In genomic region chr10:78780551-78780961, GRCh38 we compare ENCODE assay signal across 20 cellular contexts.
"Had no signal": no experiment of that assay in that cellular context is flagged by ENCODE, and none has a peak within 500 bp of the region (broad histone marks: within the 10 kb centered on the region; RNA-seq: fewer than 3 reads in every experiment).

No MANE protein-coding gene starts in this region.

- H3K36me3 Mint-ChIP-seq: activated naive CD8-positive, alpha-beta T cell treated with anti-CD3 and anti-CD28 coated beads, Interleukin-2, amount 10 ng/mL, durations not matched to agents 7 days and 5 days; natural killer cell; type B pancreatic cell had no signal

- H3K4me1 Mint-ChIP-seq: activated naive CD8-positive, alpha-beta T cell treated with anti-CD3 and anti-CD28 coated beads, Interleukin-2, amount 10 ng/mL, durations not matched to agents 7 days and 5 days; activated T-helper 17 cell treated with anti-CD3 and anti-CD28 coated beads, Interleukin-2, amount 50 U/mL, for 72 hours; natural killer cell; stimulated activated naive CD8-positive, alpha-beta T cell treated with anti-CD3 and anti-CD28 coated beads, Interleukin-15, amount 100 ng/mL, for 72 hours had no signal

- H3K9me3 Mint-ChIP-seq: activated CD8-positive, alpha-beta T cell treated with anti-CD3 and anti-CD28 coated beads for 36 hours; activated naive CD8-positive, alpha-beta T cell treated with anti-CD3 and anti-CD28 coated beads, Interleukin-2, amount 10 ng/mL, durations not matched to agents 7 days and 5 days; activated T-helper 17 cell treated with anti-CD3 and anti-CD28 coated beads, Interleukin-2, amount 50 U/mL, for 72 hours; natural killer cell; stimulated activated naive CD8-positive, alpha-beta T cell treated with anti-CD3 and anti-CD28 coated beads, Interleukin-15, amount 100 ng/mL, for 72 hours had no signal

- H3K9me3 ChIP-seq: suprapubic skin had no signal

- DNase-seq: activated CD4-positive, alpha-beta T cell treated with anti-CD3 and anti-CD28 coated beads for 4 hours; activated CD8-positive, alpha-beta T cell treated with anti-CD3 and anti-CD28 coated beads for 36 hours; activated naive CD4-positive, alpha-beta T cell; activated T-cell treated with anti-CD3 and anti-CD28 coated beads, Interleukin-2, amount 50 U/mL, for 1 hour; dermis blood vessel endothelial cell; effector memory CD4-positive, alpha-beta T cell; hypothalamus; kidney; mesendoderm; natural killer cell; retina; stimulated activated CD4-positive, alpha-beta T cell treated with anti-CD3 and anti-CD28 coated beads, Interleukin-15, amount 100 ng/mL, for 24 hours; stimulated activated CD4-positive, alpha-beta T cell treated with anti-CD3 and anti-CD28 coated beads, Interleukin-4, amount 100 ng/mL, for 1 hour; stimulated activated naive CD8-positive, alpha-beta T cell treated with anti-CD3 and anti-CD28 coated beads, Interleukin-15, amount 100 ng/mL, for 72 hours had no signal

- H3K27me3 ChIP-seq: cardiac muscle cell, suprapubic skin had no signal

- H3K27ac ChIP-seq: cardiac muscle cell, suprapubic skin had no signal

- ATAC-seq: activated CD8-positive, alpha-beta T cell treated with anti-CD3 and anti-CD28 coated beads for 36 hours; activated T-helper 17 cell treated with anti-CD3 and anti-CD28 coated beads, Interleukin-2, amount 50 U/mL, for 72 hours; natural killer cell; stimulated activated naive CD8-positive, alpha-beta T cell treated with anti-CD3 and anti-CD28 coated beads, Interleukin-15, amount 100 ng/mL, for 72 hours had no signal

- H3K4me3 ChIP-seq: cardiac muscle cell, skin epidermis, suprapubic skin had no signal

- H3K27me3 Mint-ChIP-seq: activated CD8-positive, alpha-beta T cell treated with anti-CD3 and anti-CD28 coated beads for 36 hours; stimulated activated naive CD8-positive, alpha-beta T cell treated with anti-CD3 and anti-CD28 coated beads, Interleukin-15, amount 100 ng/mL, for 72 hours; type B pancreatic cell had no signal

- H3K36me3 ChIP-seq: cardiac muscle cell, suprapubic skin had no signal

- H3K27ac Mint-ChIP-seq: activated CD8-positive, alpha-beta T cell treated with anti-CD3 and anti-CD28 coated beads for 36 hours; activated naive CD8-positive, alpha-beta T cell treated with anti-CD3 and anti-CD28 coated beads, Interleukin-2, amount 10 ng/mL, durations not matched to agents 7 days and 5 days; activated T-helper 17 cell treated with anti-CD3 and anti-CD28 coated beads, Interleukin-2, amount 50 U/mL, for 72 hours; natural killer cell; stimulated activated naive CD8-positive, alpha-beta T cell treated with anti-CD3 and anti-CD28 coated beads, Interleukin-15, amount 100 ng/mL, for 72 hours had no signal

- H3K4me3 Mint-ChIP-seq: activated CD8-positive, alpha-beta T cell treated with anti-CD3 and anti-CD28 coated beads for 36 hours; activated naive CD8-positive, alpha-beta T cell treated with anti-CD3 and anti-CD28 coated beads, Interleukin-2, amount 10 ng/mL, durations not matched to agents 7 days and 5 days; activated T-helper 17 cell treated with anti-CD3 and anti-CD28 coated beads, Interleukin-2, amount 50 U/mL, for 72 hours; natural killer cell; stimulated activated naive CD8-positive, alpha-beta T cell treated with anti-CD3 and anti-CD28 coated beads, Interleukin-15, amount 100 ng/mL, for 72 hours; type B pancreatic cell had no signal
